ENCODE assay signal across 9 cellular contexts in the genomic region with DNA sequence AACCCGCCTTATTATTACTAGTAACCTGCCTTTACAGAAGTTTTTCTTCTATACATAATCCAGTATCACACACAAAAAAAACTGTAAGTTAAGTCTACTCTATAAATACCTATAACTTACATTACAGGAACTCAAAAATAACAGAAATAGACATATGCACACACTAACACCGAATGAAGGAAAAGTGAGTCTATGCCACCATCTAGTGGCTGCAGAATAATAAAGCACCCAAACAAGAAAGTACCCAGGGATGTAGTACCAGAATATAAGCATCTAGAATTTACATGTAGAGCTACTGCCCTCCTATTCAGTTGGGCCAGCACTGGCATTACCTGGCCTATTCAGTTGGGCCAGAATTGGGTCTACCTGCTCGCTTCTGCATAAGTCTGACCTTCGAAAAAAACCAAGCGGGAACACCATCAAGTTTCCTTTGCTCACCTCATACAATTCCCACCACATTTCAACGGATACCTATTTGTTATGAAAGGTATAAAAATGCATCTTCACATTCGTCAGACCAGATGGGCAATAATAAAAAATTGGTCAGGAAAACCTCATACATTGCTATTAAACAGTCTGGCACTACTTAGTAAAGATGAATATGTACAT. TPM values are rescaled to one million over a fixed set of nuclear protein-coding genes. Genes with fewer than 3 reads are reported as not detected.
DNase-seq lines count a peak whose midpoint lies in the region; ATAC-seq and TF ChIP-seq lines count a peak whose summit lies in the region.
"Had no signal": no experiment of that assay in that cellular context is flagged by ENCODE, and none has a peak within 500 bp of the region (broad histone marks: within the 10 kb centered on the region; RNA-seq: fewer than 3 reads in every experiment).

No MANE protein-coding gene starts in this region.

- in situ Hi-C loops in GM13977 (cut with MboI; ENCODE audit: low pct_unique_long_range_greater_than_20kb, low sequenced_read_pairs, unreplicated experiment), result no loop called here

- no peaks in the 10 kb centered on the region for H3K9me3 Mint-ChIP-seq in naive B cell

- H3K4me1 Mint-ChIP-seq in naive B cell, result peaks cover 20 to 29% (median 26%) of the 10 kb centered on the region in 3 donors

- ATAC-seq in HG02642 (IDR thresholded peaks at IDR 0.05; ENCODE audit: poor library complexity, unreplicated experiment) (peak; percentile 33), naive B cell (ENCODE audit: low read depth in 2 of 2) (peak; percentile 10 to 23)

- DNase-seq in BE2C (peak; percentile 29), GM13977 (ENCODE audit: low spot score) (peak; percentile 61), NAMALWA (ENCODE audit: low spot score) (peak; percentile 91), SHP77 treated with DMSO at 0.1 percent for 48 hours (lab: John Stamatoyannopoulos, UW) (peak; percentile 34), dermis microvascular lymphatic vessel endothelial cell (ENCODE audit: low read depth in 2 of 2) (peak; percentile 71 to 79), naive B cell (peak; percentile 65)
- DNase-seq in stimulated activated CD4-positive, alpha-beta T cell treated with anti-CD3 and anti-CD28 coated beads, Interleukin-4, amount 100 ng/mL, for 1 hour, result no peak

- H3K4me3 ChIP-seq in BE2C (ENCODE audit: low read depth, low read length), result no peak overlapping the region

- no peaks in the 10 kb centered on the region for H3K27me3 Mint-ChIP-seq in naive B cell

- no peaks in the 10 kb centered on the region for H3K4me1 ChIP-seq in BE2C

- H3K36me3 Mint-ChIP-seq in naive B cell, result no peaks in the 10 kb centered on the region

- TF ChIP-seq CTCF in BE2C (IDR thresholded peaks at IDR 0.05; ENCODE audit: low read depth, low read length) (peak; percentile 75), GM13977 (IDR thresholded peaks at IDR 0.05; ENCODE audit: extremely low read depth, insufficient read depth, missing control alignments) (peak; percentile 78)

- H3K9me3 ChIP-seq in BE2C, result no peaks in the 10 kb centered on the region

- no peak overlapping the region for H3K27ac Mint-ChIP-seq in naive B cell

- H3K36me3 ChIP-seq in BE2C, result no peaks in the 10 kb centered on the region

- H3K4me3 Mint-ChIP-seq in naive B cell, result peak overlapping the region in 1 of 8 donors; percentile 75

- 0 out of 2 replicates have a peak, but pooled peaks cover 4% of the 10 kb centered on the region for H3K27me3 ChIP-seq in BE2C

RNA-seq across cellular contexts. Expression of a gene that starts 4.0 kb away (rescaled TPM):
- 4.0 TPM for polyA plus RNA-seq in BE2C (2012; ENCODE audit: insufficient read depth, insufficient read length, low read depth)
- 35.4 and 49.4 TPM in 2 replicates for total RNA-seq in dermis microvascular lymphatic vessel endothelial cell
- 10 to 100 TPM; 22.1 to 60.3 (median 28.3) TPM for polyA plus RNA-seq in naive B cell (ENCODE audit: low read depth in 6 of 6)

RNA-seq across cellular contexts. Expression of a gene that starts 20.4 kb away (rescaled TPM):
- not detected for polyA plus RNA-seq in BE2C (2012; ENCODE audit: insufficient read depth, insufficient read length, low read depth)
- total RNA-seq in dermis microvascular lymphatic vessel endothelial cell, result 0.25 and 0.39 TPM in 2 replicates
- 10 to 100 TPM in 2 of 6 donors, 1 to 10 TPM in 4; 4.4 to 12.1 (median 5.9) TPM for polyA plus RNA-seq in naive B cell (ENCODE audit: low read depth in 6 of 6)

RNA-seq across cellular contexts. Expression of a gene that starts 49.2 kb away (rescaled TPM):
- not detected for polyA plus RNA-seq in BE2C (2012; ENCODE audit: insufficient read depth, insufficient read length, low read depth)
- total RNA-seq in dermis microvascular lymphatic vessel endothelial cell, result not detected in 2 replicates
- not detected for polyA plus RNA-seq in naive B cell (ENCODE audit: low read depth in 6 of 6)
- total RNA-seq: skeletal muscle tissue had no signal
